Comparison of ENCODE assay signal across 1 cellular context in the genomic region with DNA sequence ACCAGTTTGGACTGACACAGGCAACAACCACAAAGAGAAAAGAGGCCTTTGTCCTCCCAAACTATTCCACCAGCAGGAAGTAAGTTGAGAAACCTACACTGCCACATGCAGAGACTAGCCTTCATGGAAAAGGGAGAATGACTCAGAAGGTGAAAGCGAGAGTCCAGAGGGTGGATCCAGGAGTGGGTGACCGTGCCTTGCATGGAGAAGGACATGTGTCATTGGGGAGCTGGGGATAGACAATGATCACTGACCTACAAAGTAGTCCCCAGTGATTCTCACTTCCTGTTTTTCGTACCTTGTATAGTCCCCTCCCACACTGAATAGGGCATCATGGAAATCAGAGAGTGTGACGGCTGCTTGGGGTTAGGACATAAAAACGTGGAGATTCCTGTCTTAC.
TF ChIP-seq lines count a peak whose summit lies in the region.

No MANE protein-coding gene starts in this region.

TF ChIP-seq in GM12878, 131 proteins besides CTCF, POLR2A, EP300 and RAD21 (continued from another document):
- TF ChIP-seq SIX5 (IDR thresholded peaks at IDR 0.05; ENCODE audit: low read depth, low read length, severe bottlenecking) (no peak), CREB1 (IDR thresholded peaks at IDR 0.05; ENCODE audit: low read depth) (0 out of 2 replicates have a peak, but pooled peaks have one; percentile 17), PML (IDR thresholded peaks at IDR 0.05; ENCODE audit: low read length) (no peak), MYB (IDR thresholded peaks at IDR 0.05; ENCODE audit: borderline replicate concordance, low read depth, low read length) (no peak), SREBF2 (IDR thresholded peaks at IDR 0.05; ENCODE audit: low read length) (no peak), PAX5 (IDR thresholded peaks at IDR 0.05; ENCODE audit: borderline replicate concordance, low read depth, low read length) (peak; percentile 99), SPI1 (IDR thresholded peaks at IDR 0.05; ENCODE audit: borderline replicate concordance, insufficient read depth, low read depth, low read length) (peak; percentile 99), RB1 (IDR thresholded peaks at IDR 0.05; ENCODE audit: borderline replicate concordance) (no peak), IRF4 (IDR thresholded peaks at IDR 0.05; ENCODE audit: low read depth, low read length) (peak; percentile 92)
- TF ChIP-seq, protein P1, sequence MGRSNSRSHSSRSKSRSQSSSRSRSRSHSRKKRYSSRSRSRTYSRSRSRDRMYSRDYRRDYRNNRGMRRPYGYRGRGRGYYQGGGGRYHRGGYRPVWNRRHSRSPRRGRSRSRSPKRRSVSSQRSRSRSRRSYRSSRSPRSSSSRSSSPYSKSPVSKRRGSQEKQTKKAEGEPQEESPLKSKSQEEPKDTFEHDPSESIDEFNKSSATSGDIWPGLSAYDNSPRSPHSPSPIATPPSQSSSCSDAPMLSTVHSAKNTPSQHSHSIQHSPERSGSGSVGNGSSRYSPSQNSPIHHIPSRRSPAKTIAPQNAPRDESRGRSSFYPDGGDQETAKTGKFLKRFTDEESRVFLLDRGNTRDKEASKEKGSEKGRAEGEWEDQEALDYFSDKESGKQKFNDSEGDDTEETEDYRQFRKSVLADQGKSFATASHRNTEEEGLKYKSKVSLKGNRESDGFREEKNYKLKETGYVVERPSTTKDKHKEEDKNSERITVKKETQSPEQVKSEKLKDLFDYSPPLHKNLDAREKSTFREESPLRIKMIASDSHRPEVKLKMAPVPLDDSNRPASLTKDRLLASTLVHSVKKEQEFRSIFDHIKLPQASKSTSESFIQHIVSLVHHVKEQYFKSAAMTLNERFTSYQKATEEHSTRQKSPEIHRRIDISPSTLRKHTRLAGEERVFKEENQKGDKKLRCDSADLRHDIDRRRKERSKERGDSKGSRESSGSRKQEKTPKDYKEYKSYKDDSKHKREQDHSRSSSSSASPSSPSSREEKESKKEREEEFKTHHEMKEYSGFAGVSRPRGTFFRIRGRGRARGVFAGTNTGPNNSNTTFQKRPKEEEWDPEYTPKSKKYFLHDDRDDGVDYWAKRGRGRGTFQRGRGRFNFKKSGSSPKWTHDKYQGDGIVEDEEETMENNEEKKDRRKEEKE (IDR thresholded peaks at IDR 0.05): no peak
